ENCODE assay signal across 18 cellular contexts in the genomic region with DNA sequence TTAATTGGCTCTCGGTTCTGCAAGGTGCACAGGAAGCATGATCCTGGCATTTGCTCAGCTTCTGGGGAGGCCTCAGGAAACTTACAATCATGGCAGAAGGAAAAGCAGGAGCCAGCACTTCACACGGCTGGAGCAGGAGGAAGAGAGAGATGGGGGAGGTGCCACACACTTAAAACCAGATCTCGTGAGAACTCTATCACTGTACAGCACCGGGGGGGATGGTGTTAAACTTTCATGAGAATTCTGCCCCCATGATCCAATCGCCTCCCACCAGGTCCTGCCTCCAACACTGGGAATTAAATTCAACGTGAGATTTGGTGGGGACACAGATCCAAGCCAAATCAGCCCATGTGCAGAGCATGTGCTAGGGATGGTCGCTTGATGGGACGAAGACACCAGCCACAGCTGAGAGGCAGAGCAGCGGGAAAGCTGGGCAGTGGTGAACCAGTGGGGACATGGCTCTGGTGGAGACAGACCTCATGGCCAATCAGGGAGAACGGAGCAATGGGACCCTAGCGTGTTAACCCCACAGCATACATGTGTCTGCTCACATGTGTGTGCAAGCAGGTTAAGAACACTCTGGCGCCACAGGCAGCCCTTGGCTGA. TPM values are rescaled to one million over a fixed set of nuclear protein-coding genes. Genes with fewer than 3 reads are reported as not detected.
DNase-seq lines count a peak whose midpoint lies in the region; ATAC-seq, FAIRE-seq and TF ChIP-seq lines count a peak whose summit lies in the region.
"Had no signal": no experiment of that assay in that cellular context is flagged by ENCODE, and none has a peak within 500 bp of the region (broad histone marks: within the 10 kb centered on the region; RNA-seq: fewer than 3 reads in every experiment).

No MANE protein-coding gene starts in this region.

- FAIRE-seq in urothelium cell line (lab: Jason Lieb, UNC), result peak; percentile 5
- FAIRE-seq: A204.1, GM12878 had no signal

- no peak for TF ChIP-seq EP300 in Ishikawa (IDR thresholded peaks at IDR 0.05; ENCODE audit: borderline replicate concordance)

- ATAC-seq in Right ventricle myocardium inferior, result no peak
- ATAC-seq in HG03039 (IDR thresholded peaks at IDR 0.05; ENCODE audit: unreplicated experiment), result no peak

- intact Hi-C loops in Right ventricle myocardium inferior (cut with DNase I), result no loop called here
- intact Hi-C loops in cardiac septum (cut with DNase I), result no loop called here

- DNase-seq in Right ventricle myocardium inferior (ENCODE audit: missing footprints) (peak; percentile 46), cardiac septum (ENCODE audit: low spot score) (no peak), islet precursor cell (peak; percentile 28), urothelium cell line (ENCODE audit: low spot score) (no peak), kidney glomerular epithelial cell (lab: John Stamatoyannopoulos, UW) (no peak), NCI-H1930 (lab: John Stamatoyannopoulos, UW) (no peak)
- DNase-seq: DMS 273 treated with DMSO at 0.1 percent for 48 hours, GDM1, HCEC 1CT, MM.1S, NCI-H2107, NCI-H226, NCI-H524 treated with DMSO at 0.1 percent for 48 hours, SIG-M5 had no signal

- no peak for TF ChIP-seq RAD21 in Ishikawa (IDR thresholded peaks at IDR 0.05; ENCODE audit: low read depth)

TF ChIP-seq in Ishikawa, 13 proteins besides CTCF, POLR2A, EP300 and RAD21:
- TF ChIP-seq, protein P1, sequence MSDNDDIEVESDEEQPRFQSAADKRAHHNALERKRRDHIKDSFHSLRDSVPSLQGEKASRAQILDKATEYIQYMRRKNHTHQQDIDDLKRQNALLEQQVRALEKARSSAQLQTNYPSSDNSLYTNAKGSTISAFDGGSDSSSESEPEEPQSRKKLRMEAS (IDR thresholded peaks at IDR 0.05), result peak; percentile 48
- TF ChIP-seq YY1 (IDR thresholded peaks at IDR 0.05; ENCODE audit: low read depth), result no peak

RNA-seq across cellular contexts. Expression of a gene that starts 6.2 kb away (rescaled TPM):
- total RNA-seq in Right ventricle myocardium inferior (54.6 TPM), cardiac septum (84.5 TPM)

RNA-seq across cellular contexts. Expression of a gene that starts 10.5 kb away (rescaled TPM):
- total RNA-seq in Right ventricle myocardium inferior (30.5 TPM), cardiac septum (46.8 TPM)

RNA-seq across cellular contexts. Expression of a gene that starts 52.9 kb away (rescaled TPM):
- total RNA-seq in Right ventricle myocardium inferior (18.0 TPM), cardiac septum (19.1 TPM)

Comparison
In these comparisons a context has a peak if more than half of its experiments do, and no peak if none do; other contexts are left out.
1. DNase-seq: peak in Right ventricle myocardium inferior (single experiment) and islet precursor cell (single experiment); none in cardiac septum (single experiment), urothelium cell line (single experiment), kidney glomerular epithelial cell (single experiment) and NCI-H1930 (0 of 2).